Comparison of ENCODE assay signal across 11 cellular contexts in the genomic region with DNA sequence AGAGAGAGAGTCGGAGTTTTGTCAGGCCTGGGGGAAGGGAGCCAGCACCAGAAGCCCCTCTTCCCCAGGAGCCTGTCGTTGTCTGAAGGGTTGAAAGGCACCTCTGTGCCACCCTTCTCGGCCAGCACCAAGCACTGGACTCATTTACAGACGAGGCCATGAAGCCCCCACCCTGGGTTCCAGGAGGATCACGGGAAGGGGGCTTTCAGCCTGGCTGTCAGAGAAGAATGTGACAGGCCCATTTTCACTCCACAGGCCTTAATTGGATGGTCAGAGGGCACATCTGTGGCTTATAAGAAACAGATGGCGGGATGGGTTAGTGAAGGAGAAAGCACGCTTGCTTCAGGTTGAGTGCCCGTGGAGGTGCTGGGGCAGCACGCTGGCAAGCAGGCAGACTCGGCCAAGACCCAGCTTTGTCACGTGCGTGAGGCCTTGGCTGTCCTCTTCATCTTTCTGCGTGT.
DNase-seq lines count a peak whose midpoint lies in the region; ATAC-seq and FAIRE-seq lines count a peak whose summit lies in the region.
"Had no signal": no experiment of that assay in that cellular context is flagged by ENCODE, and none has a peak within 500 bp of the region (broad histone marks: within the 10 kb centered on the region; RNA-seq: fewer than 3 reads in every experiment).

No MANE protein-coding gene starts in this region.

- no peaks in the 10 kb centered on the region for H3K27me3 Mint-ChIP-seq in activated CD4-positive, alpha-beta T cell treated with anti-CD3 and anti-CD28 coated beads for 36 hours
- H3K27me3 Mint-ChIP-seq in activated CD4-positive, alpha-beta T cell treated with anti-CD3 and anti-CD28 coated beads, Interleukin-2, amount 10 ng/mL, durations not matched to agents 7 days and 5 days: no peaks in the 10 kb centered on the region
- no peaks in the 10 kb centered on the region for H3K27me3 Mint-ChIP-seq in activated T-helper 2 cell treated with anti-CD3 and anti-CD28 coated beads, Interferon-gamma antibody, Interleukin-2, Interleukin-4, amounts not matched to agents 10 μg/mL and 5 μg/mL and 100 μg/mL, durations not matched to agents 14 hours and 24 hours and 36 hours (ENCODE audit: low read depth)
- H3K27me3 Mint-ChIP-seq: activated CD4-positive, alpha-beta memory T cell treated with anti-CD3 and anti-CD28 coated beads for 36 hours had no signal

- POLR2A ChIA-PET in activated CD4-positive, alpha-beta T cell treated with anti-CD3 and anti-CD28 coated beads for 36 hours (lab: Charles Lee): no interaction called here
- POLR2A ChIA-PET in activated CD4-positive, alpha-beta T cell treated with anti-CD3 and anti-CD28 coated beads, Interleukin-2, amount 10 ng/mL, durations not matched to agents 7 days and 5 days (lab: Charles Lee): no interaction called here

- no peak overlapping the region for H3K4me3 Mint-ChIP-seq in activated CD4-positive, alpha-beta T cell treated with anti-CD3 and anti-CD28 coated beads for 36 hours
- H3K4me3 Mint-ChIP-seq in activated CD4-positive, alpha-beta T cell treated with anti-CD3 and anti-CD28 coated beads, Interleukin-2, amount 10 ng/mL, durations not matched to agents 7 days and 5 days: no peak overlapping the region
- H3K4me3 Mint-ChIP-seq in activated T-helper 2 cell treated with anti-CD3 and anti-CD28 coated beads, Interferon-gamma antibody, Interleukin-2, Interleukin-4, amounts not matched to agents 10 μg/mL and 5 μg/mL and 100 μg/mL, durations not matched to agents 14 hours and 24 hours and 36 hours (ENCODE audit: low read depth): peak overlapping the region; percentile 13
- H3K4me3 Mint-ChIP-seq: activated CD4-positive, alpha-beta memory T cell treated with anti-CD3 and anti-CD28 coated beads for 36 hours had no signal

- no peaks in the 10 kb centered on the region for H3K36me3 ChIP-seq in mesodermal cell (ENCODE audit: control insufficient read depth, insufficient read depth, low read length)
- H3K36me3 ChIP-seq in stomach smooth muscle (ENCODE audit: control insufficient read depth in 2 of 2, insufficient read depth in 2 of 2, low read length in 2 of 2): peaks cover 0 to 2% of the 10 kb centered on the region in 2 donors

- H3K4me1 ChIP-seq in mesodermal cell (ENCODE audit: control insufficient read depth, insufficient read depth, low read length, poor library complexity, severe bottlenecking) (peaks cover 29% of the 10 kb centered on the region), stomach smooth muscle (ENCODE audit: control insufficient read depth, insufficient read depth, low read length) (peaks cover 67% of the 10 kb centered on the region)

- no peaks in the 10 kb centered on the region for H3K9me3 ChIP-seq in mesodermal cell (ENCODE audit: control insufficient read depth, low read length)
- no peaks in the 10 kb centered on the region for H3K9me3 ChIP-seq in stomach smooth muscle (ENCODE audit: control insufficient read depth in 2 of 2, low read length in 2 of 2)

- H3K4me3 ChIP-seq in mesodermal cell (ENCODE audit: extremely low read depth, insufficient read depth, low read length, poor library complexity, severe bottlenecking): no peak overlapping the region
- peak overlapping the region in 1 of 2 donors; percentile 3 for H3K4me3 ChIP-seq in stomach smooth muscle (ENCODE audit: low read length in 2 of 2)

- no peaks in the 10 kb centered on the region for H3K27me3 ChIP-seq in stomach smooth muscle (ENCODE audit: control insufficient read depth in 1 of 2, insufficient read depth in 2 of 2, low read length in 2 of 2)

- CTCF ChIA-PET in activated CD4-positive, alpha-beta T cell treated with anti-CD3 and anti-CD28 coated beads for 36 hours (lab: Charles Lee): no interaction called here
- CTCF ChIA-PET in activated CD4-positive, alpha-beta T cell treated with anti-CD3 and anti-CD28 coated beads, Interleukin-2, amount 10 ng/mL, durations not matched to agents 7 days and 5 days (lab: Charles Lee): interaction anchor here (0.6 to 1.1 kb wide), 5 partner anchors 9 to 543 kb away, joined by 3 to 4 read pairs (median 3); a partner anchor contains a TSS

- no peak for DNase-seq in activated CD4-positive, alpha-beta T cell treated with anti-CD3 and anti-CD28 coated beads for 36 hours
- no peak for DNase-seq in activated CD4-positive, alpha-beta T cell treated with anti-CD3 and anti-CD28 coated beads, Interleukin-2, amount 10 ng/mL, durations not matched to agents 7 days and 5 days
- no peak for DNase-seq in activated T-helper 2 cell treated with anti-CD3 and anti-CD28 coated beads, Interferon-gamma antibody, Interleukin-2, Interleukin-4, amounts not matched to agents 10 μg/mL and 5 μg/mL and 100 μg/mL, durations not matched to agents 14 hours and 24 hours and 36 hours (ENCODE audit: low spot score)
- DNase-seq in RCC 7860 (ENCODE audit: low spot score): no peak
- DNase-seq in NOMO-1 treated with DMSO at 0.1 percent for 48 hours (lab: John Stamatoyannopoulos, UW; ENCODE audit: unreplicated experiment): no peak
- DNase-seq in stimulated activated CD4-positive, alpha-beta T cell treated with anti-CD3 and anti-CD28 coated beads, Interleukin-4, amount 100 ng/mL, for 4 hours: no peak
- DNase-seq: activated CD4-positive, alpha-beta memory T cell treated with anti-CD3 and anti-CD28 coated beads for 36 hours; DMS53 had no signal

- H3K9ac ChIP-seq in stomach smooth muscle (ENCODE audit: low read length in 2 of 2): peak overlapping the region in 1 of 2 donors; percentile 42

- intact Hi-C loops in activated CD4-positive, alpha-beta T cell treated with anti-CD3 and anti-CD28 coated beads for 36 hours (cut with DNase I, micrococcal nuclease): no loop called here
- intact Hi-C loops in activated T-helper 2 cell treated with anti-CD3 and anti-CD28 coated beads, Interferon-gamma antibody, Interleukin-2, Interleukin-4, amounts not matched to agents 10 μg/mL and 5 μg/mL and 100 μg/mL, durations not matched to agents 14 hours and 24 hours and 36 hours (cut with micrococcal nuclease): no loop called here

- peaks cover 13% of the 10 kb centered on the region for H3K36me3 Mint-ChIP-seq in activated CD4-positive, alpha-beta T cell treated with anti-CD3 and anti-CD28 coated beads for 36 hours (ENCODE audit: low read depth)
- peaks cover 26% of the 10 kb centered on the region for H3K36me3 Mint-ChIP-seq in activated CD4-positive, alpha-beta T cell treated with anti-CD3 and anti-CD28 coated beads, Interleukin-2, amount 10 ng/mL, durations not matched to agents 7 days and 5 days (ENCODE audit: low read depth)
- peaks cover 58% of the 10 kb centered on the region for H3K36me3 Mint-ChIP-seq in activated T-helper 2 cell treated with anti-CD3 and anti-CD28 coated beads, Interferon-gamma antibody, Interleukin-2, Interleukin-4, amounts not matched to agents 10 μg/mL and 5 μg/mL and 100 μg/mL, durations not matched to agents 14 hours and 24 hours and 36 hours (ENCODE audit: low read depth)

- peak overlapping the region; percentile 58 for H3K27ac Mint-ChIP-seq in activated CD4-positive, alpha-beta T cell treated with anti-CD3 and anti-CD28 coated beads for 36 hours
- no peak overlapping the region for H3K27ac Mint-ChIP-seq in activated CD4-positive, alpha-beta T cell treated with anti-CD3 and anti-CD28 coated beads, Interleukin-2, amount 10 ng/mL, durations not matched to agents 7 days and 5 days
- peak overlapping the region; percentile 74 for H3K27ac Mint-ChIP-seq in activated T-helper 2 cell treated with anti-CD3 and anti-CD28 coated beads, Interferon-gamma antibody, Interleukin-2, Interleukin-4, amounts not matched to agents 10 μg/mL and 5 μg/mL and 100 μg/mL, durations not matched to agents 14 hours and 24 hours and 36 hours

- H3K27ac ChIP-seq in mesodermal cell (ENCODE audit: low read depth, low read length, severe bottlenecking) (peak overlapping the region; percentile 49), stomach smooth muscle (ENCODE audit: low read length) (peak overlapping the region; percentile 76)

- 90 to 96% methylated on average over 12 of the region's 13 CpGs for WGBS in mesodermal cell (ENCODE audit: insufficient coverage in 2 of 2), 2 experiments

- no peak for ATAC-seq in activated CD4-positive, alpha-beta T cell treated with anti-CD3 and anti-CD28 coated beads for 36 hours

- H3K9me3 Mint-ChIP-seq in activated CD4-positive, alpha-beta T cell treated with anti-CD3 and anti-CD28 coated beads for 36 hours (ENCODE audit: low read depth): no peaks in the 10 kb centered on the region
- no peaks in the 10 kb centered on the region for H3K9me3 Mint-ChIP-seq in activated CD4-positive, alpha-beta T cell treated with anti-CD3 and anti-CD28 coated beads, Interleukin-2, amount 10 ng/mL, durations not matched to agents 7 days and 5 days
- H3K9me3 Mint-ChIP-seq in activated T-helper 2 cell treated with anti-CD3 and anti-CD28 coated beads, Interferon-gamma antibody, Interleukin-2, Interleukin-4, amounts not matched to agents 10 μg/mL and 5 μg/mL and 100 μg/mL, durations not matched to agents 14 hours and 24 hours and 36 hours: no peaks in the 10 kb centered on the region
- H3K9me3 Mint-ChIP-seq: activated CD4-positive, alpha-beta memory T cell treated with anti-CD3 and anti-CD28 coated beads for 36 hours had no signal

- FAIRE-seq in RCC 7860 (lab: Jason Lieb, UNC): no peak
- FAIRE-seq: A204.1 had no signal

- peaks cover 76% of the 10 kb centered on the region for H3K4me1 Mint-ChIP-seq in activated CD4-positive, alpha-beta T cell treated with anti-CD3 and anti-CD28 coated beads for 36 hours
- peaks cover 86% of the 10 kb centered on the region for H3K4me1 Mint-ChIP-seq in activated CD4-positive, alpha-beta T cell treated with anti-CD3 and anti-CD28 coated beads, Interleukin-2, amount 10 ng/mL, durations not matched to agents 7 days and 5 days
- peaks cover 94% of the 10 kb centered on the region for H3K4me1 Mint-ChIP-seq in activated T-helper 2 cell treated with anti-CD3 and anti-CD28 coated beads, Interferon-gamma antibody, Interleukin-2, Interleukin-4, amounts not matched to agents 10 μg/mL and 5 μg/mL and 100 μg/mL, durations not matched to agents 14 hours and 24 hours and 36 hours (ENCODE audit: low read depth)
